8 cellular contexts compared by ENCODE assay signal in the genomic region with DNA sequence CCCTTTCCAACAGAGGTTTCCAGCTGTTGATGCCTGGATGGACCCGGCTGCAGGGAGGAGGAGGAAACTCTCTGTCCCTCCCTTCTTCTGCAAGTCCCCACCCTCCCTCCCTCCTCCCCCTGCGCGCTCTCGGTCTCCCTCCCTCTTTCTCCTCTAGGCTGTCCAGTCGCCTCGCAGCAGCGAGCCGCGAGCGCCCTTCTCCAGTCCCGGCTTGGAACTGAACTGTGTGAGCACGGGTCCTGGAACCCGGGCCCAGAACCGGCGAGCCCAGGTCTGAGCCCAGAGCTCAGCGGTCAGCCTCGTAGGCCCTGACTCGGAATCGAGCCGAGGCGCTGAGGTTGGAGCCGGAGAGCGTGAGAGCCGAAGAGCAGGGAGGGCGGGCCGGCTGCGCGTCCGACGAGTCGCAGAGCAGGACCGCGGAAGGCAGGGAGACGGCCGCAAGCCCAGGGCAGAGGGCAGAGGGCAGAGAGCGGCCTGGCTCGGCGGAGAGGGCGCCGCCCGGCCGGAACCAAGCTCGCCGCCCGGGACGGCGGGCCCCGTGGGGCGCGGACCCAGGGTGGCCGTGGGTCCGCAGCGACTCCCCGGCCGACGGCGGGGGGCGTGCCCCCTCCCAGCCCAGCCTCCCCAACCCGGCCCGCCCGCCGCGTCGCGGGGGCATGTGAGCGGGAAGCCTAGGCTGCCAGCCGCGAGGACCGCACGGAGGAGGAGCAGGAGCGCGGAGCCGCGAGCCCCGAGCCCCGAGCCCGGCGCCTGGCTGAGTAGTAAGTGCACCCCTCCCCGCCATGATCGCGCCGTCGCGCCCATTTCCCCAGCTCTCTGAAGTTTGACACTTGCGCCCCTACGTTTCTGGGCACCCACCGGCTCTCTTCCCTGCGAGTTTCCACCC. TPM values are rescaled to one million over a fixed set of nuclear protein-coding genes. Genes with fewer than 3 reads are reported as not detected.
A peak's percentile ranks its signal among the peaks of the same experiment; 100 is the strongest.
DNase-seq lines count a peak whose midpoint lies in the region; ATAC-seq and TF ChIP-seq lines count a peak whose summit lies in the region.

A gene (plus strand): TSS at position 165 of the 886 bp plus-strand sequence. CDS start 39,801 bp downstream, outside the sequence.

- peak within 1 kb of the TSS; percentile 100 for H3K18ac ChIP-seq in neuronal stem cell (ENCODE audit: low read length)

- CTCF ChIA-PET in BJ (lab: Yijun Ruan, JAX) (interaction anchor here (0.8 to 3.9 kb wide), 7 partner anchors 12 to 326 kb away, joined by 3 to 24 read pairs (median 3); no protein-coding TSS in a partner anchor), OCI-LY7 (lab: Charles Lee; ENCODE audit: unreplicated experiment) (no interaction called here)

- no peaks in the 10 kb centered on the region for H3K9me2 ChIP-seq in OCI-LY7 (ENCODE audit: insufficient read depth, low read length)

- intact Hi-C loops in OCI-LY7 (cut with micrococcal nuclease; ENCODE audit: unreplicated experiment) = no loop called here

- H3K9ac ChIP-seq in NT2/D1 (ENCODE audit: insufficient read length, low read depth) (peak within 1 kb of the TSS; percentile 99), neuronal stem cell (ENCODE audit: low read depth, low read length, poor library complexity) (peak within 1 kb of the TSS; percentile 99)

- H2BK12ac ChIP-seq in neuronal stem cell (ENCODE audit: low read length) = no peak within 1 kb of the TSS

- peak within 1 kb of the TSS; percentile 92 for H3K14ac ChIP-seq in neuronal stem cell (ENCODE audit: low read length)

- peaks cover 19% of the 10 kb centered on the region for H3K79me1 ChIP-seq in neuronal stem cell (ENCODE audit: low read depth, low read length)

- H3K23ac ChIP-seq in neuronal stem cell (ENCODE audit: low read depth, low read length, poor library complexity) = peak within 1 kb of the TSS; percentile 99

- peak within 1 kb of the TSS; percentile 84 for H3K4me3 ChIP-seq in BJ (ENCODE audit: low read depth, low read length)
- H3K4me3 ChIP-seq in NT2/D1 (ENCODE audit: insufficient read length, low read depth) = peak within 1 kb of the TSS; percentile 98
- H3K4me3 ChIP-seq in cardiac muscle cell = peak within 1 kb of the TSS; percentile 75
- H3K4me3 ChIP-seq in neuronal stem cell (ENCODE audit: low read length in 2 of 2) = peak within 1 kb of the TSS; percentile 97 to 99
- no peak within 1 kb of the TSS for H3K4me3 ChIP-seq in OCI-LY7 (ENCODE audit: low read depth, low read length, poor library complexity, severe bottlenecking)

- peak within 1 kb of the TSS; percentile 89 for H2AK5ac ChIP-seq in neuronal stem cell (ENCODE audit: low read depth, low read length)

- peaks cover 13% of the 10 kb centered on the region for H3K4me1 ChIP-seq in NT2/D1 (ENCODE audit: insufficient read depth, insufficient read length)
- peaks cover 14% of the 10 kb centered on the region for H3K4me1 ChIP-seq in cardiac muscle cell (ENCODE audit: low read depth)
- peaks cover 6 to 25% of the 10 kb centered on the region in 2 donors for H3K4me1 ChIP-seq in neuronal stem cell (ENCODE audit: control insufficient read depth in 2 of 2, insufficient read depth in 1 of 2, low read depth in 1 of 2, low read length in 2 of 2)
- no peaks in the 10 kb centered on the region for H3K4me1 ChIP-seq in OCI-LY7 (ENCODE audit: insufficient read depth, low read length, poor library complexity, severe bottlenecking)

- H2BK120ac ChIP-seq in neuronal stem cell (ENCODE audit: low read depth, low read length) = peak within 1 kb of the TSS; percentile 95

- H3K27me3 ChIP-seq in BJ (ENCODE audit: control insufficient read depth, insufficient read depth, low read length) (no peaks in the 10 kb centered on the region), NT2/D1 (ENCODE audit: insufficient read depth, insufficient read length) (peaks cover 26% of the 10 kb centered on the region), cardiac muscle cell (no peaks in the 10 kb centered on the region), neuronal stem cell (ENCODE audit: control insufficient read depth in 3 of 3, insufficient read depth in 3 of 3, low read depth in 1 of 3, low read length in 3 of 3) (peaks cover 0 to 8% (median 0%) of the 10 kb centered on the region in 3 experiments)

- BruUV-seq in OCI-LY7 (replicated peaks; lab: Mats Ljungman, UMichigan) = no TSS peak

- TF ChIP-seq CTCF in BJ (IDR thresholded peaks at IDR 0.05; ENCODE audit: insufficient read depth, low read depth, low read length) (peak; percentile 43), cardiac muscle cell (IDR thresholded peaks at IDR 0.05; ENCODE audit: low read depth, low read length) (peak; percentile 21), OCI-LY7 (conservative IDR thresholded peaks at IDR 0.05; ENCODE audit: low read length) (no peak)

- H2BK5ac ChIP-seq in neuronal stem cell (ENCODE audit: low read length) = peak within 1 kb of the TSS; percentile 94

- peak within 1 kb of the TSS; percentile 45 for H3K27ac ChIP-seq in angular gyrus (ENCODE audit: low read depth, low read length)
- H3K27ac ChIP-seq in cardiac muscle cell = peak within 1 kb of the TSS; percentile 86
- H3K27ac ChIP-seq in neuronal stem cell (replicated peaks; ENCODE audit: low read length) = peak within 1 kb of the TSS; percentile 82
- H3K27ac ChIP-seq in OCI-LY7 (ENCODE audit: low read depth, low read length, poor library complexity, severe bottlenecking) = no peak within 1 kb of the TSS

- peak within 1 kb of the TSS; percentile 49 for H4K8ac ChIP-seq in neuronal stem cell (ENCODE audit: low read depth, low read length)

- POLR2A ChIA-PET in BJ (lab: Charles Lee) = interaction anchor here (0.5 to 0.6 kb wide), 2 partner anchors 55 to 56 kb away, joined by 3 to 5 read pairs; no protein-coding TSS in a partner anchor
- POLR2A ChIA-PET in OCI-LY7 (lab: Charles Lee) = no interaction called here

- no peak for ATAC-seq in GM19455 (IDR thresholded peaks at IDR 0.05; ENCODE audit: unreplicated experiment)

- H3K79me2 ChIP-seq in OCI-LY7 (ENCODE audit: insufficient read depth, low read depth, low read length) = no peaks in the 10 kb centered on the region

- peak within 1 kb of the TSS; percentile 95 for H2BK15ac ChIP-seq in neuronal stem cell (ENCODE audit: low read length)

- no peaks in the 10 kb centered on the region for H4K20me1 ChIP-seq in OCI-LY7 (ENCODE audit: insufficient read depth, low read length)

- H2AFZ ChIP-seq in neuronal stem cell (ENCODE audit: low read length) (peak within 1 kb of the TSS; percentile 94), OCI-LY7 (ENCODE audit: low read length) (no peak within 1 kb of the TSS)

- 0 out of 2 replicates have a peak, but pooled peaks cover 4% of the 10 kb centered on the region for H3K9me3 ChIP-seq in NT2/D1 (ENCODE audit: insufficient read depth, low read length)
- no peaks in the 10 kb centered on the region for H3K9me3 ChIP-seq in cardiac muscle cell (ENCODE audit: low read depth)
- H3K9me3 ChIP-seq in neuronal stem cell (replicated peaks in 1 of 2; ENCODE audit: control insufficient read depth in 2 of 2, insufficient read depth in 1 of 2, low read depth in 1 of 2, low read length in 2 of 2) = no peaks in the 10 kb centered on the region
- no peaks in the 10 kb centered on the region for H3K9me3 ChIP-seq in OCI-LY7 (ENCODE audit: low read length)

- WGBS in neuronal stem cell (ENCODE audit: extremely low coverage in 2 of 2, insufficient read length in 2 of 2, insufficient replicate concordance in 1 of 2), 2 donors = no CpG with 5 or more reads among the region's 88 CpGs

- no peak for DNase-seq in BJ (ENCODE audit: low read depth)
- DNase-seq in HS-5 (ENCODE audit: low read depth) = peak; percentile 75
- peak; percentile 95 for DNase-seq in NT2/D1 (ENCODE audit: low read depth, low spot score)
- peak; percentile 86 to 94 for DNase-seq in cardiac muscle cell (ENCODE audit: low read depth in 1 of 2, low spot score in 1 of 2)
- DNase-seq in neuronal stem cell (ENCODE audit: low spot score) = peak; percentile 80
- no peak for DNase-seq in OCI-LY7 (ENCODE audit: low spot score)

- peak within 1 kb of the TSS; percentile 91 for H3K4ac ChIP-seq in neuronal stem cell (ENCODE audit: low read length)

- peak within 1 kb of the TSS; percentile 98 for H3K4me2 ChIP-seq in neuronal stem cell (ENCODE audit: insufficient read depth, low read length, poor library complexity, severe bottlenecking)
- no peak within 1 kb of the TSS for H3K4me2 ChIP-seq in OCI-LY7 (ENCODE audit: low read length)

- H4K91ac ChIP-seq in neuronal stem cell (ENCODE audit: low read depth, low read length, poor library complexity) = no peak within 1 kb of the TSS

- no peaks in the 10 kb centered on the region for H3K36me3 ChIP-seq in BJ (ENCODE audit: control insufficient read depth, insufficient read depth, low read length)
- H3K36me3 ChIP-seq in NT2/D1 (ENCODE audit: insufficient read depth, insufficient read length, low read length) = peaks cover 7% of the 10 kb centered on the region
- no peaks in the 10 kb centered on the region for H3K36me3 ChIP-seq in cardiac muscle cell
- peaks cover 0 to 9% of the 10 kb centered on the region in 2 donors for H3K36me3 ChIP-seq in neuronal stem cell (replicated peaks in 1 of 2; ENCODE audit: control insufficient read depth in 2 of 2, insufficient read depth in 2 of 2, low read length in 2 of 2)
- H3K36me3 ChIP-seq in OCI-LY7 (ENCODE audit: insufficient read depth, low read length) = no peaks in the 10 kb centered on the region

RNA-seq across cellular contexts. Expression of the gene that starts here (rescaled TPM):
- 6.2 and 9.5 TPM in 2 replicates for polyA plus RNA-seq in BJ (2011; rRNA removed)
- polyA minus RNA-seq in BJ (2011; rRNA and poly(A)+ RNA removed) = 6.8 and 14.0 TPM in 2 replicates
- 33.8 and 39.7 TPM in 2 replicates for total RNA-seq in cardiac muscle cell
- polyA plus RNA-seq in cardiac muscle cell = 34.8 and 45.2 TPM in 2 replicates
- 16.2 TPM for polyA plus RNA-seq in neuronal stem cell (2013, experiment 1 of 2)
- polyA plus RNA-seq in neuronal stem cell (2013, experiment 2 of 2) = 16.8 TPM
- not detected in 2 replicates for total RNA-seq in OCI-LY7 (2014; rRNA removed; shearing (Covaris generic))
- total RNA-seq in OCI-LY7 (2022) = 0.27 and 0.53 TPM in 2 replicates

Comparison
In these comparisons a context has a peak if more than half of its experiments do, and no peak if none do; other contexts are left out.
1. RNA of the gene that starts here (total RNA-seq): 33.8 to 39.7 TPM in cardiac muscle cell; 0.27 to 0.53 TPM in OCI-LY7; every median in the first group is over 10 times any median in the second.
2. DNase-seq: peak in HS-5 (single experiment), NT2/D1 (single experiment), cardiac muscle cell (2 of 2) and neuronal stem cell (single experiment); none in BJ (single experiment) and OCI-LY7 (single experiment).